ENCODE assay signal across 8 cellular contexts in genomic region chr17:8153550-8153956, GRCh38. TPM values are rescaled to one million over a fixed set of nuclear protein-coding genes. Genes with fewer than 3 reads are reported as not detected.
DNase-seq lines count a peak whose midpoint lies in the region; ATAC-seq, FAIRE-seq and TF ChIP-seq lines count a peak whose summit lies in the region.

No MANE protein-coding gene starts in this region.

- no peaks in the 10 kb centered on the region for H3F3A ChIP-seq in PC-3 (ENCODE audit: low read length, unreplicated experiment)

- CTCF ChIA-PET in PC-3 (lab: Charles Lee) (no interaction called here), GM12878 (lab: Yijun Ruan, JAX) (interaction anchor here (1.8 to 4.4 kb wide), 2 partner anchors 15 to 35 kb away, joined by 6 to 36 read pairs; no protein-coding TSS in a partner anchor)

- RAD21 ChIA-PET in GM12878 (lab: Charles Lee; ENCODE audit: unreplicated experiment), result interaction anchor here (4.1 kb wide), 1 partner anchor 15 kb away, joined by 33 read pairs; no protein-coding TSS in a partner anchor

- ATAC-seq in PC-3, result no peak
- ATAC-seq in GM12878, result no peak
- ATAC-seq in HG03196 (IDR thresholded peaks at IDR 0.05; ENCODE audit: unreplicated experiment), result no peak
- no peak for ATAC-seq in GM18517 (IDR thresholded peaks at IDR 0.05; ENCODE audit: unreplicated experiment)

- no peak for TF ChIP-seq EP300 in GM12878 (IDR thresholded peaks at IDR 0.05; ENCODE audit: borderline replicate concordance in 1 of 2, control insufficient read depth in 1 of 2, low read depth in 2 of 2, low read length in 2 of 2)

- SMC1A ChIA-PET in GM12878 (lab: Charles Lee; ENCODE audit: uncharacterized antibody, unreplicated experiment), result interaction anchor here (1.3 kb wide), 2 partner anchors 26 to 63 kb away, joined by 3 to 4 read pairs; no protein-coding TSS in a partner anchor

- TF ChIP-seq RAD21 in GM12878 (IDR thresholded peaks at IDR 0.05; ENCODE audit: insufficient read depth, low read depth, low read length), result no peak

- H2AFZ ChIP-seq in PC-3 (ENCODE audit: low read length) (no peak overlapping the region), GM12878 (ENCODE audit: control insufficient read depth, low read depth, low read length) (no peak overlapping the region)

- no peak for TF ChIP-seq POLR2A in GM12878 (IDR thresholded peaks at IDR 0.05; ENCODE audit: low read depth, low read length)

- peaks cover 4% of the 10 kb centered on the region; the same call in 1 of the 2 replicates for H3K36me3 ChIP-seq in PC-3 (ENCODE audit: low read depth, low read length)
- peaks cover 1 to 6% of the 10 kb centered on the region in 2 experiments; a peak in 3 of 4 replicates for H3K36me3 ChIP-seq in GM12878 (ENCODE audit: control insufficient read depth in 2 of 2, insufficient read depth in 2 of 2, low read length in 1 of 2)

- H3K27me3 ChIP-seq in PC-3 (ENCODE audit: low read length), result no peaks in the 10 kb centered on the region
- H3K27me3 ChIP-seq in GM12878 (replicated peaks in 1 of 2; ENCODE audit: control insufficient read depth in 2 of 2, insufficient read depth in 2 of 2, low read length in 1 of 2), result no peaks in the 10 kb centered on the region

- DNase-seq in GM19239 (ENCODE audit: insufficient read length, low spot score) (no peak), PC-3 (peak; percentile 33), GM12878 (ENCODE audit: low read depth, low spot score) (no peak), hippocampal formation (lab: John Stamatoyannopoulos, UW) (peak; percentile 40 to 74), retinal pigment epithelial cell (ENCODE audit: low read depth) (peak; percentile 84), NCI-H345 (lab: John Stamatoyannopoulos, UW) (no peak)

- H3K4me3 ChIP-seq in PC-3 (ENCODE audit: low read length) (peak overlapping the region; percentile 49; the same call in 1 of the 2 replicates), GM12878 (no peak overlapping the region), retinal pigment epithelial cell (ENCODE audit: low read length) (no peak overlapping the region)

- H3K4me1 ChIP-seq in PC-3 (ENCODE audit: insufficient read depth, low read length) (peaks cover 40% of the 10 kb centered on the region), GM12878 (ENCODE audit: control insufficient read depth, insufficient read depth, low read length) (peaks cover 22% of the 10 kb centered on the region)

- peak overlapping the region; percentile 72 for H3K4me2 ChIP-seq in PC-3 (ENCODE audit: low read length)
- H3K4me2 ChIP-seq in GM12878 (ENCODE audit: control insufficient read depth, insufficient read depth), result no peak overlapping the region

- in situ Hi-C loops in GM12878 (cut with MboI), result no loop called here

- intact Hi-C loops in PC-3 (cut with micrococcal nuclease), result no loop called here
- intact Hi-C loops in GM12878 (cut with micrococcal nuclease; ENCODE audit: unreplicated experiment), result no loop called here

- WGBS in GM12878 (ENCODE audit: insufficient coverage, insufficient replicate concordance, low lambda C conversion rate, missing lambda C conversion rate), result 45% methylated on average over 13 of the region's 13 CpGs

- H3K27ac ChIP-seq in PC-3 (ENCODE audit: low read length), result peak overlapping the region; percentile 79
- no peak overlapping the region for H3K27ac ChIP-seq in GM12878 (ENCODE audit: control insufficient read depth, insufficient read depth)

- H3K79me2 ChIP-seq in PC-3 (ENCODE audit: low read length) (peaks cover 37% of the 10 kb centered on the region), GM12878 (ENCODE audit: control insufficient read depth, insufficient read depth, low read length) (peaks cover 21% of the 10 kb centered on the region)

- H3K9me3 ChIP-seq in PC-3 (ENCODE audit: low read length) (no peaks in the 10 kb centered on the region), GM12878 (replicated peaks; ENCODE audit: control insufficient read depth, insufficient read depth, low read length) (no peaks in the 10 kb centered on the region)

- H3K9ac ChIP-seq in PC-3 (ENCODE audit: low read length) (peak overlapping the region; percentile 73), GM12878 (ENCODE audit: control insufficient read depth, insufficient read depth, low read length) (no peak overlapping the region)

- FAIRE-seq in GM19239 (lab: Jason Lieb, UNC) (peak; percentile 68), GM12878 (lab: Jason Lieb, UNC) (no peak)

- no peak for TF ChIP-seq CTCF in PC-3 (conservative IDR thresholded peaks at IDR 0.05; ENCODE audit: low read depth, low read length)
- TF ChIP-seq CTCF in GM12878 (IDR thresholded peaks at IDR 0.05 in 2 of 3, conservative IDR thresholded peaks at IDR 0.05 in 1 of 3; ENCODE audit: control insufficient read depth in 2 of 3, extremely low read depth in 1 of 3, insufficient read depth in 1 of 3, low read depth in 3 of 3, low read length in 3 of 3), result no peak
- TF ChIP-seq CTCF in retinal pigment epithelial cell (conservative IDR thresholded peaks at IDR 0.05; ENCODE audit: low read depth, low read length), result no peak

- POLR2A ChIA-PET in PC-3 (lab: Charles Lee; ENCODE audit: unreplicated experiment) (no interaction called here), GM12878 (lab: Charles Lee) (interaction anchor here (0.5 to 7.5 kb wide), 5 partner anchors 10 to 63 kb away, joined by 3 to 71 read pairs (median 5); partner anchors contain the start of gene BORCS6)

- H3K9me2 ChIP-seq in PC-3 (replicated peaks; ENCODE audit: low read length), result no peaks in the 10 kb centered on the region

- H4K20me1 ChIP-seq in PC-3 (ENCODE audit: low read length) (peaks cover 20% of the 10 kb centered on the region; the same call in 1 of the 2 replicates), GM12878 (ENCODE audit: control insufficient read depth, insufficient read depth) (no peaks in the 10 kb centered on the region; the same call in 1 of the 2 replicates)

- BruUV-seq in PC-3 (replicated peaks; lab: Mats Ljungman, UMichigan) (no TSS peak), GM12878 (replicated peaks; lab: Mats Ljungman, UMichigan) (no TSS peak)

RNA-seq across cellular contexts. Expression of gene PER1, which starts 1.3 kb away (rescaled TPM):
- total RNA-seq in PC-3 (2014; rRNA removed) (25.0 and 47.2 TPM in 2 replicates), GM12878 (2014; rRNA removed) (4.9 and 5.5 TPM in 2 replicates), GM12878 (2014; rRNA removed; fragmentation: Illumina TruSeq; extraction: Trizol) (1.9 and 2.2 TPM in 2 replicates), GM12878 (2021) (19.9 and 25.1 TPM in 2 replicates)
- 64.5 and 73.5 TPM in 2 replicates for total RNA-seq in GM12878 (2013; cell fraction: nucleolus; rRNA removed)
- polyA plus RNA-seq in GM12878 (2011; ENCODE audit: low read depth), result 22.0 TPM
- polyA plus RNA-seq in GM12878 (2011; rRNA removed) (3.6 and 8.6 TPM in 2 replicates), GM12878 (2014; fragmentation: Illumina TruSeq; extraction: Trizol) (0.81 and 4.1 TPM in 2 replicates), GM12878 (2014; fragmentation: Nextera tagmentation; extraction: Ambion mirVana) (under 1 TPM; 0.02 to 0.26 TPM), GM12878 (2014; rRNA removed) (8.6 and 12.4 TPM in 2 replicates), GM12878 (2016; fragmentation: Nextera tagmentation; extraction: Ambion mirVana) (1 to 10 TPM; 5.3 to 6.7 TPM)
- 9.8 and 13.3 TPM in 2 replicates for polyA plus RNA-seq in GM12878 (2011; cell fraction: cytosol; rRNA removed)
- polyA plus RNA-seq in GM12878 (2011; cell fraction: nucleus; rRNA removed), result 98.4 and 119 TPM in 2 replicates
- polyA plus RNA-seq in GM12878 (2012), result 25.3 and 40.9 TPM in 2 replicates
- 12.9 and 25.3 TPM in 2 replicates for polyA minus RNA-seq in GM12878 (2011; rRNA and poly(A)+ RNA removed)
- 13.7 and 18.7 TPM in 2 replicates for polyA minus RNA-seq in GM12878 (2011; cell fraction: cytosol; rRNA and poly(A)+ RNA removed)
- 39.8 and 46.7 TPM in 2 replicates for polyA minus RNA-seq in GM12878 (2011; cell fraction: nucleus; rRNA and poly(A)+ RNA removed)

RNA-seq across cellular contexts. Expression of gene VAMP2, which starts 9.2 kb away (rescaled TPM):
- total RNA-seq in PC-3 (2014; rRNA removed), result 5.0 and 18.0 TPM in 2 replicates
- 27.6 and 28.5 TPM in 2 replicates for total RNA-seq in GM12878 (2013; cell fraction: nucleolus; rRNA removed)
- total RNA-seq in GM12878 (2014; rRNA removed), result 3.8 and 4.7 TPM in 2 replicates
- 6.1 and 6.4 TPM in 2 replicates for total RNA-seq in GM12878 (2014; rRNA removed; fragmentation: Illumina TruSeq; extraction: Trizol)
- total RNA-seq in GM12878 (2021), result 25.1 and 27.8 TPM in 2 replicates
- polyA plus RNA-seq in GM12878 (2011; ENCODE audit: low read depth), result 33.4 TPM
- 18.8 and 24.9 TPM in 2 replicates for polyA plus RNA-seq in GM12878 (2011; rRNA removed)
- 22.6 and 33.1 TPM in 2 replicates for polyA plus RNA-seq in GM12878 (2011; cell fraction: cytosol; rRNA removed)
- 68.3 and 69.6 TPM in 2 replicates for polyA plus RNA-seq in GM12878 (2011; cell fraction: nucleus; rRNA removed)
- polyA plus RNA-seq in GM12878 (2012), result 45.8 and 62.7 TPM in 2 replicates
- 35.2 and 40.8 TPM in 2 replicates for polyA plus RNA-seq in GM12878 (2014; fragmentation: Illumina TruSeq; extraction: Trizol)
- polyA plus RNA-seq in GM12878 (2014; fragmentation: Nextera tagmentation; extraction: Ambion mirVana), result 1 to 10 TPM; 3.0 to 6.3 TPM
- 25.0 and 25.3 TPM in 2 replicates for polyA plus RNA-seq in GM12878 (2014; rRNA removed)
- polyA plus RNA-seq in GM12878 (2016; fragmentation: Nextera tagmentation; extraction: Ambion mirVana), result 10 to 100 TPM; 25.0 to 28.0 TPM
- polyA minus RNA-seq in GM12878 (2011; rRNA and poly(A)+ RNA removed), result 7.0 and 9.0 TPM in 2 replicates
- 7.4 and 9.2 TPM in 2 replicates for polyA minus RNA-seq in GM12878 (2011; cell fraction: cytosol; rRNA and poly(A)+ RNA removed)
- polyA minus RNA-seq in GM12878 (2011; cell fraction: nucleus; rRNA and poly(A)+ RNA removed), result 12.8 and 17.6 TPM in 2 replicates

RNA-seq across cellular contexts. Expression of gene TMEM107, which starts 22.6 kb away (rescaled TPM):
- 19.0 and 26.6 TPM in 2 replicates for total RNA-seq in PC-3 (2014; rRNA removed)
- 31.8 and 36.0 TPM in 2 replicates for total RNA-seq in GM12878 (2013; cell fraction: nucleolus; rRNA removed)
- total RNA-seq in GM12878 (2014; rRNA removed), result 38.7 and 47.6 TPM in 2 replicates
- 23.7 and 24.9 TPM in 2 replicates for total RNA-seq in GM12878 (2014; rRNA removed; fragmentation: Illumina TruSeq; extraction: Trizol)
- 18.6 and 20.0 TPM in 2 replicates for total RNA-seq in GM12878 (2021)
- 9.9 TPM for polyA plus RNA-seq in GM12878 (2011; ENCODE audit: low read depth)
- polyA plus RNA-seq in GM12878 (2011; rRNA removed), result 32.9 and 33.7 TPM in 2 replicates
- 40.2 and 40.3 TPM in 2 replicates for polyA plus RNA-seq in GM12878 (2011; cell fraction: cytosol; rRNA removed)
- 32.6 and 35.3 TPM in 2 replicates for polyA plus RNA-seq in GM12878 (2011; cell fraction: nucleus; rRNA removed)
- 19.2 and 20.9 TPM in 2 replicates for polyA plus RNA-seq in GM12878 (2012)
- 7.5 and 7.9 TPM in 2 replicates for polyA plus RNA-seq in GM12878 (2014; fragmentation: Illumina TruSeq; extraction: Trizol)
- 10 to 100 TPM; 20.8 to 27.0 TPM for polyA plus RNA-seq in GM12878 (2014; fragmentation: Nextera tagmentation; extraction: Ambion mirVana)
- 13.0 and 15.7 TPM in 2 replicates for polyA plus RNA-seq in GM12878 (2014; rRNA removed)
- 10 to 100 TPM; 22.5 to 23.3 TPM for polyA plus RNA-seq in GM12878 (2016; fragmentation: Nextera tagmentation; extraction: Ambion mirVana)
- polyA minus RNA-seq in GM12878 (2011; rRNA and poly(A)+ RNA removed), result 132 and 195 TPM in 2 replicates
- 52.2 and 52.7 TPM in 2 replicates for polyA minus RNA-seq in GM12878 (2011; cell fraction: cytosol; rRNA and poly(A)+ RNA removed)
- polyA minus RNA-seq in GM12878 (2011; cell fraction: nucleus; rRNA and poly(A)+ RNA removed), result 146 and 159 TPM in 2 replicates

RNA-seq across cellular contexts. Expression of gene HES7, which starts 29.6 kb away (rescaled TPM):
- 2.9 TPM in 1 of 2 replicates, not detected in the other for total RNA-seq in PC-3 (2014; rRNA removed)
- 1.8 and 2.2 TPM in 2 replicates for total RNA-seq in GM12878 (2013; cell fraction: nucleolus; rRNA removed)
- total RNA-seq in GM12878 (2014; rRNA removed), result 0.22 and 1.1 TPM in 2 replicates
- total RNA-seq in GM12878 (2014; rRNA removed; fragmentation: Illumina TruSeq; extraction: Trizol), result 0.09 TPM in 1 of 2 replicates, not detected in the other
- 1.3 and 1.9 TPM in 2 replicates for total RNA-seq in GM12878 (2021)
- not detected for polyA plus RNA-seq in GM12878 (2011; ENCODE audit: low read depth)
- polyA plus RNA-seq in GM12878 (2011; rRNA removed), result 0.27 and 0.38 TPM in 2 replicates
- 0.34 and 0.84 TPM in 2 replicates for polyA plus RNA-seq in GM12878 (2011; cell fraction: cytosol; rRNA removed)
- polyA plus RNA-seq in GM12878 (2011; cell fraction: nucleus; rRNA removed), result 8.3 and 9.4 TPM in 2 replicates
- polyA plus RNA-seq in GM12878 (2012), result 0.65 and 0.66 TPM in 2 replicates
- polyA plus RNA-seq in GM12878 (2014; fragmentation: Illumina TruSeq; extraction: Trizol), result not detected in 2 replicates
- polyA plus RNA-seq in GM12878 (2014; fragmentation: Nextera tagmentation; extraction: Ambion mirVana), result under 1 TPM in 1 of 2 experiments, not detected in 1; 0.07 TPM
- polyA plus RNA-seq in GM12878 (2014; rRNA removed), result 0.87 and 1.3 TPM in 2 replicates
- polyA plus RNA-seq in GM12878 (2016; fragmentation: Nextera tagmentation; extraction: Ambion mirVana), result under 1 TPM in 1 of 2 experiments, not detected in 1; 0.08 TPM
- polyA minus RNA-seq in GM12878 (2011; rRNA and poly(A)+ RNA removed), result not detected in 2 replicates
- polyA minus RNA-seq in GM12878 (2011; cell fraction: cytosol; rRNA and poly(A)+ RNA removed), result not detected in 2 replicates
- polyA minus RNA-seq in GM12878 (2011; cell fraction: nucleus; rRNA and poly(A)+ RNA removed), result 0.36 and 0.48 TPM in 2 replicates

RNA-seq across cellular contexts. Expression of gene ALOXE3, which starts 35.2 kb away (rescaled TPM):
- total RNA-seq in PC-3 (2014; rRNA removed), result 1.4 and 3.6 TPM in 2 replicates
- not detected in 2 replicates for total RNA-seq in GM12878 (2013; cell fraction: nucleolus; rRNA removed)
- total RNA-seq in GM12878 (2014; rRNA removed), result not detected in 2 replicates
- total RNA-seq in GM12878 (2014; rRNA removed; fragmentation: Illumina TruSeq; extraction: Trizol), result not detected in 2 replicates
- total RNA-seq in GM12878 (2021), result not detected in 2 replicates
- polyA plus RNA-seq in GM12878 (2011; ENCODE audit: low read depth), result not detected
- polyA plus RNA-seq in GM12878 (2011; rRNA removed), result 0.04 and 0.09 TPM in 2 replicates
- polyA plus RNA-seq in GM12878 (2011; cell fraction: cytosol; rRNA removed), result 0.06 and 0.10 TPM in 2 replicates
- polyA plus RNA-seq in GM12878 (2011; cell fraction: nucleus; rRNA removed), result 0.04 TPM in 1 of 2 replicates, not detected in the other
- polyA plus RNA-seq in GM12878 (2012), result not detected in 2 replicates
- polyA plus RNA-seq in GM12878 (2014; fragmentation: Illumina TruSeq; extraction: Trizol), result not detected in 2 replicates
- polyA plus RNA-seq in GM12878 (2014; fragmentation: Nextera tagmentation; extraction: Ambion mirVana), result not detected
- polyA plus RNA-seq in GM12878 (2014; rRNA removed), result not detected in 2 replicates
- polyA plus RNA-seq in GM12878 (2016; fragmentation: Nextera tagmentation; extraction: Ambion mirVana), result not detected
- not detected in 2 replicates for polyA minus RNA-seq in GM12878 (2011; rRNA and poly(A)+ RNA removed)
- polyA minus RNA-seq in GM12878 (2011; cell fraction: cytosol; rRNA and poly(A)+ RNA removed), result not detected in 2 replicates
- not detected in 2 replicates for polyA minus RNA-seq in GM12878 (2011; cell fraction: nucleus; rRNA and poly(A)+ RNA removed)

Comparison
In these comparisons a context has a peak if more than half of its experiments do, and no peak if none do; other contexts are left out.
1. DNase-seq: peak in PC-3 (single experiment), hippocampal formation (2 of 2) and retinal pigment epithelial cell (single experiment); none in GM19239 (single experiment), GM12878 (single experiment) and NCI-H345 (single experiment).